ENCODE assay signal across 16 cellular contexts in genomic region chr5:172979778-172980177, GRCh38. TPM values are rescaled to one million over a fixed set of nuclear protein-coding genes. Genes with fewer than 3 reads are reported as not detected.
DNase-seq lines count a peak whose midpoint lies in the region; ATAC-seq, FAIRE-seq and TF ChIP-seq lines count a peak whose summit lies in the region.
"Had no signal": no experiment of that assay in that cellular context is flagged by ENCODE, and none has a peak within 500 bp of the region (broad histone marks: within the 10 kb centered on the region; RNA-seq: fewer than 3 reads in every experiment).

No MANE protein-coding gene starts in this region.

- no peaks in the 10 kb centered on the region for H3K36me3 Mint-ChIP-seq in CD4-positive, CD25-positive, alpha-beta regulatory T cell
- H3K36me3 Mint-ChIP-seq in HFFc6 (ENCODE audit: low read depth): peaks cover 12% of the 10 kb centered on the region
- no peaks in the 10 kb centered on the region for H3K36me3 Mint-ChIP-seq in astrocyte (ENCODE audit: low read depth, unreplicated experiment)

- H3K9me3 ChIP-seq in CD4-positive, CD25-positive, alpha-beta regulatory T cell (ENCODE audit: control insufficient read depth in 2 of 2, low read length in 2 of 2): no peaks in the 10 kb centered on the region
- H3K9me3 ChIP-seq in astrocyte (ENCODE audit: insufficient read depth, low read depth, low read length): no peaks in the 10 kb centered on the region

- H3K4me1 ChIP-seq in CD4-positive, CD25-positive, alpha-beta regulatory T cell (ENCODE audit: control insufficient read depth, insufficient read depth, low read length, poor library complexity, severe bottlenecking): peaks cover 13% of the 10 kb centered on the region
- peaks cover 6% of the 10 kb centered on the region for H3K4me1 ChIP-seq in astrocyte (ENCODE audit: insufficient read depth, low read length)

- H3K27me3 ChIP-seq in CD4-positive, CD25-positive, alpha-beta regulatory T cell (ENCODE audit: control insufficient read depth, insufficient read depth, low read length): no peaks in the 10 kb centered on the region
- no peaks in the 10 kb centered on the region for H3K27me3 ChIP-seq in astrocyte (ENCODE audit: insufficient read depth, low read length)

- no peaks in the 10 kb centered on the region for H4K20me1 ChIP-seq in astrocyte (ENCODE audit: insufficient read depth, low read length)

- no peak for TF ChIP-seq CTCF in HFFc6 (IDR thresholded peaks at IDR 0.05)
- TF ChIP-seq CTCF in astrocyte (IDR thresholded peaks at IDR 0.05; ENCODE audit: insufficient read depth, low read depth, low read length): no peak
- no peak for TF ChIP-seq CTCF in fibroblast of villous mesenchyme (IDR thresholded peaks at IDR 0.05; ENCODE audit: insufficient read depth, low read depth, low read length)

- H2AFZ ChIP-seq in astrocyte (ENCODE audit: low read depth, low read length): no peak overlapping the region

- no peak for FAIRE-seq in astrocyte (lab: Jason Lieb, UNC)
- FAIRE-seq: RCC 7860 had no signal

- H3K36me3 ChIP-seq in CD4-positive, CD25-positive, alpha-beta regulatory T cell (ENCODE audit: control insufficient read depth, insufficient read depth, low read length): no peaks in the 10 kb centered on the region
- H3K36me3 ChIP-seq in astrocyte (ENCODE audit: insufficient read depth, low read length): no peaks in the 10 kb centered on the region

- H3K27me3 Mint-ChIP-seq in CD4-positive, CD25-positive, alpha-beta regulatory T cell: no peaks in the 10 kb centered on the region
- H3K27me3 Mint-ChIP-seq in HFFc6 (ENCODE audit: insufficient read depth) (peaks cover 2% of the 10 kb centered on the region), astrocyte (ENCODE audit: low read depth, unreplicated experiment) (peaks cover 10% of the 10 kb centered on the region)
- no peaks in the 10 kb centered on the region for H3K27me3 Mint-ChIP-seq in stimulated activated naive CD8-positive, alpha-beta T cell treated with anti-CD3 and anti-CD28 coated beads, Interleukin-15, amount 100 ng/mL, for 72 hours

- ATAC-seq in CD4-positive, CD25-positive, alpha-beta regulatory T cell (ENCODE audit: low read depth in 2 of 2): no peak
- ATAC-seq in HG03378 (IDR thresholded peaks at IDR 0.05; ENCODE audit: unreplicated experiment): no peak
- ATAC-seq in stimulated activated naive CD8-positive, alpha-beta T cell treated with anti-CD3 and anti-CD28 coated beads, Interleukin-15, amount 100 ng/mL, for 72 hours: no peak

- no peak overlapping the region for H3K9ac ChIP-seq in astrocyte (ENCODE audit: low read length)

- no peak overlapping the region for H3K4me3 ChIP-seq in CD4-positive, CD25-positive, alpha-beta regulatory T cell (ENCODE audit: low read depth, low read length)
- H3K4me3 ChIP-seq in astrocyte (ENCODE audit: insufficient read depth, low read depth, low read length): no peak overlapping the region
- no peak overlapping the region for H3K4me3 ChIP-seq in fibroblast of villous mesenchyme (ENCODE audit: low read depth, low read length)

- H3K4me1 Mint-ChIP-seq in CD4-positive, CD25-positive, alpha-beta regulatory T cell: peaks cover 4 to 30% (median 8%) of the 10 kb centered on the region in 4 donors
- H3K4me1 Mint-ChIP-seq in HFFc6 (ENCODE audit: low read depth) (peaks cover 21% of the 10 kb centered on the region), astrocyte (ENCODE audit: low read depth, unreplicated experiment) (no peaks in the 10 kb centered on the region)
- H3K4me1 Mint-ChIP-seq in stimulated activated naive CD8-positive, alpha-beta T cell treated with anti-CD3 and anti-CD28 coated beads, Interleukin-15, amount 100 ng/mL, for 72 hours: peaks cover 18% of the 10 kb centered on the region

- H3K27ac Mint-ChIP-seq in CD4-positive, CD25-positive, alpha-beta regulatory T cell: peak overlapping the region in 2 of 3 donors; percentile 63 to 68
- H3K27ac Mint-ChIP-seq in HFFc6 (no peak overlapping the region), astrocyte (ENCODE audit: unreplicated experiment) (no peak overlapping the region)
- H3K27ac Mint-ChIP-seq in stimulated activated naive CD8-positive, alpha-beta T cell treated with anti-CD3 and anti-CD28 coated beads, Interleukin-15, amount 100 ng/mL, for 72 hours: no peak overlapping the region

- no peak overlapping the region for H3K27ac ChIP-seq in CD4-positive, CD25-positive, alpha-beta regulatory T cell (ENCODE audit: insufficient read depth, low read length, poor library complexity, severe bottlenecking)
- no peak overlapping the region for H3K27ac ChIP-seq in astrocyte (ENCODE audit: low read depth, low read length)

- no peaks in the 10 kb centered on the region for H3K9me3 Mint-ChIP-seq in CD4-positive, CD25-positive, alpha-beta regulatory T cell
- H3K9me3 Mint-ChIP-seq in HFFc6 (no peaks in the 10 kb centered on the region), astrocyte (ENCODE audit: unreplicated experiment) (no peaks in the 10 kb centered on the region)
- no peaks in the 10 kb centered on the region for H3K9me3 Mint-ChIP-seq in stimulated activated naive CD8-positive, alpha-beta T cell treated with anti-CD3 and anti-CD28 coated beads, Interleukin-15, amount 100 ng/mL, for 72 hours

- no peak overlapping the region for H3K4me2 ChIP-seq in astrocyte (ENCODE audit: low read length)

- H3K4me3 Mint-ChIP-seq in CD4-positive, CD25-positive, alpha-beta regulatory T cell: peak overlapping the region in 1 of 4 donors; percentile 66
- no peak overlapping the region for H3K4me3 Mint-ChIP-seq in HFFc6
- no peak overlapping the region for H3K4me3 Mint-ChIP-seq in astrocyte (ENCODE audit: unreplicated experiment)
- H3K4me3 Mint-ChIP-seq in stimulated activated naive CD8-positive, alpha-beta T cell treated with anti-CD3 and anti-CD28 coated beads, Interleukin-15, amount 100 ng/mL, for 72 hours: no peak overlapping the region

- DNase-seq in CD4-positive, CD25-positive, alpha-beta regulatory T cell: no peak
- DNase-seq in HFFc6: peak; percentile 77
- DNase-seq in astrocyte (ENCODE audit: low read depth): peak; percentile 29
- peak; percentile 31 for DNase-seq in fibroblast of villous mesenchyme (ENCODE audit: low read depth)
- DNase-seq in mucosa of gallbladder (ENCODE audit: low spot score): no peak
- no peak for DNase-seq in GDM1 (lab: John Stamatoyannopoulos, UW)
- no peak for DNase-seq in stimulated activated naive CD8-positive, alpha-beta T cell treated with anti-CD3 and anti-CD28 coated beads, Interleukin-15, amount 100 ng/mL, for 72 hours
- DNase-seq: AML-193, Calu3, DMS79 treated with DMSO at 0.1 percent for 48 hours, NCI-H1436, NCI-H2029 treated with DMSO at 0.1 percent for 48 hours, NCI-H524, SHP77 treated with DMSO at 0.1 percent for 48 hours had no signal

- H3K79me2 ChIP-seq in astrocyte (ENCODE audit: insufficient read depth, low read length): peaks cover 16% of the 10 kb centered on the region

RNA-seq across cellular contexts. Expression of gene ATP6V0E1, which starts 3.8 kb away (rescaled TPM):
- 106 TPM for total RNA-seq in CD4-positive, CD25-positive, alpha-beta regulatory T cell
- polyA plus RNA-seq in CD4-positive, CD25-positive, alpha-beta regulatory T cell: 100 to 1,000 TPM; 499 to 691 (median 501) TPM
- 100 to 1,000 TPM; 462 to 606 (median 488) TPM for total RNA-seq in HFFc6 (2021; fragmentation: NEBNext Ultra II Directional; extraction: Animal tissue kit (Norgen Biotek cat#: 25700))
- 309 and 327 TPM in 2 replicates for total RNA-seq in astrocyte
- 142 and 177 TPM in 2 replicates for total RNA-seq in fibroblast of villous mesenchyme
- total RNA-seq in mucosa of gallbladder: 260 TPM

RNA-seq across cellular contexts. Expression of gene RPL26L1, which starts 20.6 kb away (rescaled TPM):
- total RNA-seq in CD4-positive, CD25-positive, alpha-beta regulatory T cell: 12.9 TPM
- 10 to 100 TPM; 38.9 to 51.6 (median 48.9) TPM for polyA plus RNA-seq in CD4-positive, CD25-positive, alpha-beta regulatory T cell
- total RNA-seq in HFFc6 (2021; fragmentation: NEBNext Ultra II Directional; extraction: Animal tissue kit (Norgen Biotek cat#: 25700)): 100 to 1,000 TPM in 5 of 6 experiments, 10 to 100 TPM in 1; 88.9 to 122 (median 113) TPM
- total RNA-seq in astrocyte (50.6 and 54.3 TPM in 2 replicates), fibroblast of villous mesenchyme (45.1 and 57.9 TPM in 2 replicates), mucosa of gallbladder (26.0 TPM)

Comparison
In these comparisons a context has a peak if more than half of its experiments do, and no peak if none do; other contexts are left out.
1. DNase-seq: peak in HFFc6 (single experiment), astrocyte (single experiment) and fibroblast of villous mesenchyme (single experiment); none in CD4-positive, CD25-positive, alpha-beta regulatory T cell (0 of 3), mucosa of gallbladder (single experiment), GDM1 (single experiment) and stimulated activated naive CD8-positive, alpha-beta T cell treated with anti-CD3 and anti-CD28 coated beads, Interleukin-15, amount 100 ng/mL, for 72 hours (0 of 2).
2. H3K27ac Mint-ChIP-seq: peak in CD4-positive, CD25-positive, alpha-beta regulatory T cell (2 of 3); none in HFFc6 (single experiment), astrocyte (single experiment) and stimulated activated naive CD8-positive, alpha-beta T cell treated with anti-CD3 and anti-CD28 coated beads, Interleukin-15, amount 100 ng/mL, for 72 hours (0 of 2).